Comparison of ENCODE assay signal across 1 cellular context in genomic region chr6:6407061-6407723, GRCh38.
A peak's percentile ranks its signal among the peaks of the same experiment; 100 is the strongest.
TF ChIP-seq lines count a peak whose summit lies in the region.

No MANE protein-coding gene starts in this region.

TF ChIP-seq in GM12878, 131 proteins besides CTCF, POLR2A, EP300 and RAD21 (continued from another document):
- TF ChIP-seq ZBTB40 (IDR thresholded peaks at IDR 0.05; ENCODE audit: borderline replicate concordance), result peak; percentile 31; the same call in 1 of the 2 replicates
- no peak for TF ChIP-seq NKRF (conservative IDR thresholded peaks at IDR 0.05)
- peak; percentile 77; the same call in 1 of the 2 replicates for TF ChIP-seq TBL1XR1 (IDR thresholded peaks at IDR 0.05; ENCODE audit: low read depth, low read length)
- TF ChIP-seq BHLHE40 (IDR thresholded peaks at IDR 0.05; ENCODE audit: borderline replicate concordance in 1 of 2, low read depth in 2 of 2, low read length in 1 of 2), result peak; percentile 56 to 64
- no peak for TF ChIP-seq SMARCA5 (IDR thresholded peaks at IDR 0.05)
- TF ChIP-seq ZBED1 (IDR thresholded peaks at IDR 0.05; ENCODE audit: borderline replicate concordance), result peak; percentile 70; the same call in 1 of the 2 replicates
- TF ChIP-seq MTA2 (IDR thresholded peaks at IDR 0.05; ENCODE audit: low read depth), result peak; percentile 83
- no peak; the same call in 1 of the 2 replicates for TF ChIP-seq BACH1 (IDR thresholded peaks at IDR 0.05; ENCODE audit: borderline replicate concordance)
- no peak for TF ChIP-seq RB1 (IDR thresholded peaks at IDR 0.05; ENCODE audit: borderline replicate concordance)
- no peak for TF ChIP-seq BRCA1 (IDR thresholded peaks at IDR 0.05; ENCODE audit: low read depth, low read length)
- no peak for TF ChIP-seq CHD2 (IDR thresholded peaks at IDR 0.05; ENCODE audit: borderline replicate concordance, low read depth, low read length)
- TF ChIP-seq SMAD1 (IDR thresholded peaks at IDR 0.05; ENCODE audit: low read depth, partially characterized antibody), result no peak
- no peak for TF ChIP-seq CUX1 (IDR thresholded peaks at IDR 0.05; ENCODE audit: insufficient replicate concordance, low read depth, low read length)
- TF ChIP-seq SREBF2 (IDR thresholded peaks at IDR 0.05; ENCODE audit: low read length), result no peak
- TF ChIP-seq E2F4 (IDR thresholded peaks at IDR 0.05; ENCODE audit: low read depth, low read length), result no peak
- peak; percentile 64 for TF ChIP-seq MXI1 (IDR thresholded peaks at IDR 0.05; ENCODE audit: low read depth, low read length)
- peak; percentile 90 to 95 for TF ChIP-seq IKZF2 (IDR thresholded peaks at IDR 0.05)
- TF ChIP-seq HDAC6 (IDR thresholded peaks at IDR 0.05; ENCODE audit: unreplicated experiment), result no peak
- no peak for TF ChIP-seq E4F1 (IDR thresholded peaks at IDR 0.05; ENCODE audit: borderline replicate concordance, partially characterized antibody)
- TF ChIP-seq LARP7 (IDR thresholded peaks at IDR 0.05), result no peak
- TF ChIP-seq ZNF687 (IDR thresholded peaks at IDR 0.05), result 0 out of 2 replicates have a peak, but pooled peaks have one; percentile 26
- no peak for TF ChIP-seq USF1 (IDR thresholded peaks at IDR 0.05; ENCODE audit: borderline replicate concordance, extremely low read length, insufficient read depth, low read depth, low read length)
- no peak for TF ChIP-seq SUZ12 (IDR thresholded peaks at IDR 0.05; ENCODE audit: unreplicated experiment)
- TF ChIP-seq ZNF24 (IDR thresholded peaks at IDR 0.05), result peak; percentile 69
- no peak for TF ChIP-seq IRF5 (IDR thresholded peaks at IDR 0.05; ENCODE audit: borderline replicate concordance)
- peak; percentile 88 for TF ChIP-seq IKZF1 (conservative IDR thresholded peaks at IDR 0.05)
- TF ChIP-seq RUNX3 (IDR thresholded peaks at IDR 0.05; ENCODE audit: low read length), result peak; percentile 99
- no peak for TF ChIP-seq SREBF1 (IDR thresholded peaks at IDR 0.05; ENCODE audit: low read length)
- peak; percentile 78; the same call in 1 of the 2 replicates for TF ChIP-seq ZSCAN29 (IDR thresholded peaks at IDR 0.05)
- no peak for TF ChIP-seq CHD1 (IDR thresholded peaks at IDR 0.05; ENCODE audit: low read depth, low read length)
- peak; percentile 53 for TF ChIP-seq IRF4 (IDR thresholded peaks at IDR 0.05; ENCODE audit: low read depth, low read length)
- TF ChIP-seq CHD4 (IDR thresholded peaks at IDR 0.05), result no peak
- no peak for TF ChIP-seq ZZZ3 (IDR thresholded peaks at IDR 0.05; ENCODE audit: control insufficient read depth, insufficient read length, low read depth)
